In genomic region chr18:77250926-77251729, GRCh38 we compare ENCODE assay signal across 13 cellular contexts. TPM values are rescaled to one million over a fixed set of nuclear protein-coding genes. Genes with fewer than 3 reads are reported as not detected.
A peak's percentile ranks its signal among the peaks of the same experiment; 100 is the strongest.
DNase-seq lines count a peak whose midpoint lies in the region; TF ChIP-seq lines count a peak whose summit lies in the region.
"Had no signal": no experiment of that assay in that cellular context is flagged by ENCODE, and none has a peak within 500 bp of the region (broad histone marks: within the 10 kb centered on the region; RNA-seq: fewer than 3 reads in every experiment).

No MANE protein-coding gene starts in this region.

- WGBS in mammary epithelial cell (ENCODE audit: low coverage, missing lambda C conversion rate), result 7% methylated on average over 23 of the region's 67 CpGs

- H3K9ac ChIP-seq in mammary epithelial cell (ENCODE audit: insufficient read depth, low read length), result no peak overlapping the region
- no peak overlapping the region for H3K9ac ChIP-seq in colonic mucosa (ENCODE audit: low read depth in 2 of 2, low read length in 2 of 2)
- H3K9ac ChIP-seq: BLaER1 treated with 17β-estradiol and CSF1 and Interleukin-3, amounts not matched to agents 10 nM and 100 nM had no signal

- no peaks in the 10 kb centered on the region for H4K20me1 ChIP-seq in mammary epithelial cell (ENCODE audit: insufficient read depth, low read length)
- H4K20me1 ChIP-seq: BLaER1 treated with 17β-estradiol and CSF1 and Interleukin-3, amounts not matched to agents 10 nM and 100 nM had no signal

- H3K36me3 ChIP-seq in breast epithelium (no peaks in the 10 kb centered on the region), mammary epithelial cell (ENCODE audit: insufficient read depth, low read length) (no peaks in the 10 kb centered on the region), HAP-1 (replicated peaks) (no peaks in the 10 kb centered on the region), colonic mucosa (no peaks in the 10 kb centered on the region)
- H3K36me3 ChIP-seq: BLaER1 treated with 17β-estradiol and CSF1 and Interleukin-3, amounts not matched to agents 10 nM and 100 nM had no signal

- DNase-seq in breast epithelium (ENCODE audit: low spot score in 2 of 2) (no peak), mammary epithelial cell (no peak), left kidney (ENCODE audit: low read depth, low spot score) (peak; percentile 65), type B pancreatic cell (ENCODE audit: extremely low spot score, unreplicated experiment) (no peak), HAP-1 (ENCODE audit: low spot score in 2 of 2) (no peak), colonic mucosa (no peak), NCI-H1105 treated with DMSO at 0.1 percent for 48 hours (lab: John Stamatoyannopoulos, UW) (no peak)
- DNase-seq: IMR-90, NCI-H2081 had no signal

- H3K27ac ChIP-seq in breast epithelium, result no peak overlapping the region
- no peak overlapping the region for H3K27ac ChIP-seq in mammary epithelial cell (ENCODE audit: insufficient read depth, low read depth, low read length)
- no peak overlapping the region for H3K27ac ChIP-seq in colonic mucosa
- H3K27ac ChIP-seq: BLaER1 treated with 17β-estradiol and CSF1 and Interleukin-3, amounts not matched to agents 10 nM and 100 nM; foreskin keratinocyte had no signal

- intact Hi-C loops in breast epithelium (cut with DNase I; ENCODE audit: low total_unique reads) (loop anchor here (1.0 kb wide), 1 partner anchor 17 kb away; no protein-coding TSS in a partner anchor), mammary epithelial cell (cut with micrococcal nuclease) (no loop called here), colonic mucosa (cut with DNase I) (no loop called here)

- H3K9me3 Mint-ChIP-seq in brain (peaks cover 9 to 19% (median 17%) of the 10 kb centered on the region in 5 experiments), type B pancreatic cell (peaks cover 7% of the 10 kb centered on the region)

- H3K27ac Mint-ChIP-seq in brain (no peak overlapping the region), type B pancreatic cell (no peak overlapping the region)

- H3K27me3 Mint-ChIP-seq in brain, result peaks cover 90% of the 10 kb centered on the region
- peaks cover 88% of the 10 kb centered on the region for H3K27me3 Mint-ChIP-seq in type B pancreatic cell

- no peak for TF ChIP-seq POLR2A in breast epithelium (IDR thresholded peaks at IDR 0.05)

- H3K4me1 ChIP-seq in breast epithelium (peaks cover 0 to 10% of the 10 kb centered on the region in 2 donors), mammary epithelial cell (ENCODE audit: insufficient read depth, low read length) (no peaks in the 10 kb centered on the region), HAP-1 (no peaks in the 10 kb centered on the region), colonic mucosa (no peaks in the 10 kb centered on the region)
- H3K4me1 ChIP-seq: foreskin keratinocyte had no signal

- peaks cover 0 to 10% of the 10 kb centered on the region in 2 donors for H3K9me3 ChIP-seq in breast epithelium
- H3K9me3 ChIP-seq in mammary epithelial cell (replicated peaks; ENCODE audit: insufficient read depth, low read length), result no peaks in the 10 kb centered on the region
- no peaks in the 10 kb centered on the region for H3K9me3 ChIP-seq in HAP-1
- no peaks in the 10 kb centered on the region for H3K9me3 ChIP-seq in colonic mucosa

- no peaks in the 10 kb centered on the region for H3K79me2 ChIP-seq in mammary epithelial cell (ENCODE audit: insufficient read depth, low read length)

- in situ Hi-C loops in mammary epithelial cell (cut with MboI; ENCODE audit: low sequenced_read_pairs in 2 of 2) (no loop called here), HAP-1 (cut with MboI; ENCODE audit: low sequenced_read_pairs) (no loop called here)

- H3K4me1 Mint-ChIP-seq in brain (peaks cover 11% of the 10 kb centered on the region), type B pancreatic cell (ENCODE audit: unreplicated experiment) (peaks cover 7% of the 10 kb centered on the region)

- dilution Hi-C loops in mammary epithelial cell (cut with HindIII; ENCODE audit: low sequenced_read_pairs), result no loop called here

- H3K4me3 Mint-ChIP-seq in brain (peak overlapping the region; percentile 52 to 88 (median 82)), type B pancreatic cell (peak overlapping the region; percentile 87)

- peak overlapping the region in 2 of 3 donors; percentile 31 to 58 for H3K4me3 ChIP-seq in breast epithelium
- no peak overlapping the region for H3K4me3 ChIP-seq in mammary epithelial cell (replicated peaks in 1 of 3; ENCODE audit: insufficient read depth in 1 of 3, low read depth in 2 of 3, low read length in 3 of 3)
- H3K4me3 ChIP-seq in HAP-1, result no peak overlapping the region
- no peak overlapping the region for H3K4me3 ChIP-seq in colonic mucosa
- H3K4me3 ChIP-seq: BLaER1 treated with 17β-estradiol and CSF1 and Interleukin-3, amounts not matched to agents 10 nM and 100 nM had no signal

- no peak overlapping the region for H3K4me2 ChIP-seq in mammary epithelial cell (ENCODE audit: insufficient read depth, low read depth, low read length)
- H3K4me2 ChIP-seq: BLaER1 treated with 17β-estradiol and CSF1 and Interleukin-3, amounts not matched to agents 10 nM and 100 nM had no signal

- H3K36me3 Mint-ChIP-seq in brain, result no peaks in the 10 kb centered on the region
- H3K36me3 Mint-ChIP-seq in type B pancreatic cell, result no peaks in the 10 kb centered on the region

- no peak overlapping the region for H2AFZ ChIP-seq in mammary epithelial cell (ENCODE audit: low read depth, low read length)

- H3K27me3 ChIP-seq in breast epithelium, result peaks cover 0 to 60% of the 10 kb centered on the region in 2 donors
- H3K27me3 ChIP-seq in mammary epithelial cell (ENCODE audit: insufficient read depth, low read length), result peaks cover 40% of the 10 kb centered on the region
- H3K27me3 ChIP-seq in HAP-1 (ENCODE audit: low read depth), result no peaks in the 10 kb centered on the region
- peaks cover 37% of the 10 kb centered on the region for H3K27me3 ChIP-seq in colonic mucosa
- H3K27me3 ChIP-seq: BLaER1 treated with 17β-estradiol and CSF1 and Interleukin-3, amounts not matched to agents 10 nM and 100 nM had no signal

- CTCF ChIA-PET in mammary epithelial cell (lab: Charles Lee; ENCODE audit: low non-redundant PET), result no interaction called here

- no TSS peak for BruUV-seq in mammary epithelial cell (replicated peaks; lab: Mats Ljungman, UMichigan)

- TF ChIP-seq CTCF in breast epithelium (IDR thresholded peaks at IDR 0.05) (no peak), mammary epithelial cell (conservative IDR thresholded peaks at IDR 0.05 in 1 of 2, IDR thresholded peaks at IDR 0.05 in 1 of 2; ENCODE audit: extremely low read depth in 1 of 2, insufficient read depth in 1 of 2, low read depth in 1 of 2, low read length in 2 of 2) (no peak), brain (conservative IDR thresholded peaks at IDR 0.05) (no peak), type B pancreatic cell (conservative IDR thresholded peaks at IDR 0.05) (no peak), colonic mucosa (IDR thresholded peaks at IDR 0.05) (no peak)

RNA-seq across cellular contexts. Expression of gene GALR1, which starts 1.5 kb away (rescaled TPM):
- total RNA-seq in breast epithelium (under 1 TPM in 2 of 3 donors, not detected in 1; under 0.01 TPM), mammary epithelial cell (not detected), type B pancreatic cell (ENCODE audit: low replicate concordance) (0.07 and 0.14 TPM in 2 replicates), colonic mucosa (under 1 TPM; 0.02 to 0.16 TPM)
- polyA plus RNA-seq in mammary epithelial cell (not detected), brain (ENCODE audit: insufficient read depth, low read depth, low replicate concordance) (0.10 TPM)
- not detected for polyA minus RNA-seq in mammary epithelial cell
- total RNA-seq: bronchial epithelial cell, foreskin keratinocyte, IMR-90 had no signal
- polyA plus RNA-seq: foreskin keratinocyte, IMR-90 had no signal

Comparison
In these comparisons a context has a peak if more than half of its experiments do, and no peak if none do; other contexts are left out.
1. H3K4me3 ChIP-seq: peak in breast epithelium (2 of 3); none in mammary epithelial cell (0 of 3), HAP-1 (single experiment) and colonic mucosa (single experiment).